9 cellular contexts compared by ENCODE assay signal in the genomic region with DNA sequence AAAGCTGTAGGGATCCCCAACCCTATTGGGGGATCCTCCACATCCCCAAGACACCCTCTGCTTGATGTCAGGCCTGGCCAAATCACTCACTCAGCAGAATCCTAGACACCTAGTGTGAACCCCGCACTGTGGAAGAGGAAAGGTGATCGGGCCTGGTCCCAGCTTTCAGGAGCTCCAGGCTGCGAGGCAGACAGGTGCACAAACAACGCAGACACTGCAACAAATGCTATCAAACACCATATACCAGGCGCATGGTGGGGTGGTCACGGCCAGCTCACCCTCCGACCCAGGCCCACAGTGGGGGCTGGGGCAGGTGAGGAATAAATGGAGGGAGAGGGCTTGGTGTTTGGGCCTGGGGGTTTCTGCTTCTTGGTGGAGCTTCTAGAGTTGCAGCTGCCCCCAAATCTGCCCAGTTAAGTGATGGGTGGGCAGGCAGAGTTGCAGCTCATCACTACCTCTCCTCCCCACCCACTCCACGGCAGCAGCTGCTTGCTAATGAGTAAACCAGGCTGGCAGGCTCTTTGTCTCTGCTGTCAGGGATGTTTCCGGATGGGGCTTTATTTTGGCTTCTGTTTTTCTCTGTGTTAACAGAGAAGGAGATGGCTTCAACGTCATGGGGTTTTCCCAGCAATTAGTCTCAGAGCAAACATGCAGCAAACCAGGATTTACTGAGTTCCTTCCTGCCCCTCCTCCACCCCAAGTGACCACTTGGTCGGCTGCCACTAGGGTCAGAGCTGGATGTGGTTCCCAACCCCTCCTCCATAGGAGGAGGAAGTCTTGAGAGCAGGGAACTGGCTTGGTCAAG. TPM values are rescaled to one million over a fixed set of nuclear protein-coding genes. Genes with fewer than 3 reads are reported as not detected.
A peak's percentile ranks its signal among the peaks of the same experiment; 100 is the strongest.
DNase-seq lines count a peak whose midpoint lies in the region; ATAC-seq and TF ChIP-seq lines count a peak whose summit lies in the region.
"Had no signal": no experiment of that assay in that cellular context is flagged by ENCODE, and none has a peak within 500 bp of the region (broad histone marks: within the 10 kb centered on the region; RNA-seq: fewer than 3 reads in every experiment).

No MANE protein-coding gene starts in this region.

- TF ChIP-seq CTCF in RWPE1 (conservative IDR thresholded peaks at IDR 0.05; ENCODE audit: low read depth) (no peak), type B pancreatic cell (conservative IDR thresholded peaks at IDR 0.05) (no peak)

- H3K27ac Mint-ChIP-seq in activated T-cell treated with anti-CD3 and anti-CD28 coated beads, Interleukin-2, amount 50 U/mL, for 24 hours = peak overlapping the region; percentile 47
- H3K27ac Mint-ChIP-seq in type B pancreatic cell = peak overlapping the region; percentile 59

- no peaks in the 10 kb centered on the region for H3K27me3 Mint-ChIP-seq in activated T-cell treated with anti-CD3 and anti-CD28 coated beads, Interleukin-2, amount 50 U/mL, for 24 hours
- no peaks in the 10 kb centered on the region for H3K27me3 Mint-ChIP-seq in type B pancreatic cell
- H3K27me3 Mint-ChIP-seq: naive B cell had no signal

- H3K4me1 Mint-ChIP-seq in activated T-cell treated with anti-CD3 and anti-CD28 coated beads, Interleukin-2, amount 50 U/mL, for 24 hours (ENCODE audit: low read depth) = peaks cover 23% of the 10 kb centered on the region
- H3K4me1 Mint-ChIP-seq in type B pancreatic cell (ENCODE audit: unreplicated experiment) = peaks cover 7% of the 10 kb centered on the region

- no peak overlapping the region for H3K4me3 Mint-ChIP-seq in activated T-cell treated with anti-CD3 and anti-CD28 coated beads, Interleukin-2, amount 50 U/mL, for 24 hours
- no peak overlapping the region for H3K4me3 Mint-ChIP-seq in type B pancreatic cell

- DNase-seq in activated T-cell treated with anti-CD3 and anti-CD28 coated beads, Interleukin-2, amount 50 U/mL, for 24 hours = no peak
- no peak for DNase-seq in activated T-cell treated with anti-CD3 and anti-CD28 coated beads, Interleukin-2, amount 50 U/mL, for 48 hours
- DNase-seq in RWPE1 (ENCODE audit: low spot score) = no peak
- DNase-seq in dermis microvascular lymphatic vessel endothelial cell (ENCODE audit: low read depth in 2 of 2) = peak; percentile 95 to 99
- DNase-seq in medulla oblongata (ENCODE audit: extremely low spot score) = peak; percentile 57
- no peak for DNase-seq in type B pancreatic cell (ENCODE audit: extremely low spot score, unreplicated experiment)
- DNase-seq in stimulated activated CD8-positive, alpha-beta memory T cell treated with anti-CD3 and anti-CD28 coated beads, Interleukin-4, amount 100 ng/mL, for 48 hours = no peak
- DNase-seq: naive B cell had no signal

- POLR2A ChIA-PET in RWPE1 (lab: Yijun Ruan, JAX; ENCODE audit: low non-redundant PET) = no interaction called here

- peaks cover 8% of the 10 kb centered on the region for H3K36me3 Mint-ChIP-seq in activated T-cell treated with anti-CD3 and anti-CD28 coated beads, Interleukin-2, amount 50 U/mL, for 24 hours (ENCODE audit: low read depth)
- H3K36me3 Mint-ChIP-seq in type B pancreatic cell = no peaks in the 10 kb centered on the region

- CTCF ChIA-PET in RWPE1 (lab: Yijun Ruan, JAX) = interaction anchor here (0.7 kb wide), 1 partner anchor 74 kb away, joined by 4 read pairs; no protein-coding TSS in a partner anchor

- no peak for ATAC-seq in GM21390 (IDR thresholded peaks at IDR 0.05; ENCODE audit: unreplicated experiment)

- peak overlapping the region; percentile 63 for H3K27ac ChIP-seq in RWPE1

- no peaks in the 10 kb centered on the region for H3K9me3 Mint-ChIP-seq in activated T-cell treated with anti-CD3 and anti-CD28 coated beads, Interleukin-2, amount 50 U/mL, for 24 hours
- H3K9me3 Mint-ChIP-seq in type B pancreatic cell = no peaks in the 10 kb centered on the region
- H3K9me3 Mint-ChIP-seq: naive B cell had no signal

RNA-seq across cellular contexts. Expression of a gene that starts 46.6 kb away (rescaled TPM):
- total RNA-seq in dermis microvascular lymphatic vessel endothelial cell (378 and 557 TPM in 2 replicates), type B pancreatic cell (ENCODE audit: low replicate concordance) (0.21 TPM in 1 of 2 replicates, not detected in the other)

Comparison
In these comparisons a context has a peak if more than half of its experiments do, and no peak if none do; other contexts are left out.
1. DNase-seq: peak in dermis microvascular lymphatic vessel endothelial cell (2 of 2) and medulla oblongata (single experiment); none in activated T-cell treated with anti-CD3 and anti-CD28 coated beads, Interleukin-2, amount 50 U/mL, for 24 hours (single experiment), activated T-cell treated with anti-CD3 and anti-CD28 coated beads, Interleukin-2, amount 50 U/mL, for 48 hours (0 of 2), RWPE1 (single experiment), type B pancreatic cell (single experiment) and stimulated activated CD8-positive, alpha-beta memory T cell treated with anti-CD3 and anti-CD28 coated beads, Interleukin-4, amount 100 ng/mL, for 48 hours (single experiment).
2. RNA of a gene that starts 46.6 kb away (total RNA-seq): 378 to 557 TPM in dermis microvascular lymphatic vessel endothelial cell; 0.21 TPM in type B pancreatic cell; every median in the first group is over 100 times any median in the second.